In genomic region chr14:77043984-77044485, GRCh38 we compare ENCODE assay signal across 9 cellular contexts. TPM values are rescaled to one million over a fixed set of nuclear protein-coding genes. Genes with fewer than 3 reads are reported as not detected.
A peak's percentile ranks its signal among the peaks of the same experiment; 100 is the strongest.
DNase-seq lines count a peak whose midpoint lies in the region; ATAC-seq and TF ChIP-seq lines count a peak whose summit lies in the region.
"Had no signal": no experiment of that assay in that cellular context is flagged by ENCODE, and none has a peak within 500 bp of the region (broad histone marks: within the 10 kb centered on the region; RNA-seq: fewer than 3 reads in every experiment).

No MANE protein-coding gene starts in this region.

- no peak for DNase-seq in SK-N-SH
- no peak for DNase-seq in mesothelial cell of epicardium (ENCODE audit: low spot score in 2 of 2, unreplicated experiment in 2 of 2)
- DNase-seq in activated CD4-positive, alpha-beta T cell treated with anti-CD3 and anti-CD28 coated beads, Interleukin-2, amount 50 U/mL, for 1 hour, result no peak
- DNase-seq: BE2C had no signal

- H3K36me3 ChIP-seq in SK-N-SH (replicated peaks in 1 of 2; ENCODE audit: control insufficient read depth in 1 of 2, insufficient read depth in 2 of 2, low read length in 1 of 2) (no peaks in the 10 kb centered on the region), thymus (ENCODE audit: control insufficient read depth, insufficient read depth) (no peaks in the 10 kb centered on the region)
- H3K36me3 ChIP-seq: BE2C had no signal

- H3K9me3 Mint-ChIP-seq in mesothelial cell of epicardium, result no peaks in the 10 kb centered on the region

- peaks cover 79% of the 10 kb centered on the region for H3K4me1 Mint-ChIP-seq in mesothelial cell of epicardium

- no peaks in the 10 kb centered on the region for H3K79me2 ChIP-seq in SK-N-SH (ENCODE audit: insufficient read depth)

- H3K4me3 ChIP-seq in SK-N-SH (ENCODE audit: low read depth in 2 of 2, low read length in 1 of 2) (no peak overlapping the region), thymus (ENCODE audit: low read length) (no peak overlapping the region)

- TF ChIP-seq RAD21 in SK-N-SH (IDR thresholded peaks at IDR 0.05; ENCODE audit: low read length), result no peak

- H3F3A ChIP-seq in SK-N-SH (replicated peaks; ENCODE audit: insufficient read depth), result peaks cover 51% of the 10 kb centered on the region

- 92% methylated on average over 8 of the region's 8 CpGs for WGBS in SK-N-SH (ENCODE audit: low lambda C conversion rate)
- 71% methylated on average over 8 of the region's 8 CpGs for WGBS in thymus

- H3K27ac ChIP-seq in SK-N-SH (ENCODE audit: low read depth in 2 of 2, low read length in 1 of 2) (peak overlapping the region; percentile 99 to 100), angular gyrus (ENCODE audit: low read depth, low read length) (peak overlapping the region; percentile 96), thymus (ENCODE audit: low read depth) (peak overlapping the region; percentile 99)

- H3K4me2 ChIP-seq in SK-N-SH, result peak overlapping the region; percentile 87

- TF ChIP-seq CTCF in SK-N-SH (IDR thresholded peaks at IDR 0.05) (no peak), mesothelial cell of epicardium (IDR thresholded peaks at IDR 0.05; ENCODE audit: unreplicated experiment) (no peak)

- no peak for TF ChIP-seq EP300 in SK-N-SH (IDR thresholded peaks at IDR 0.05; ENCODE audit: borderline replicate concordance in 1 of 2, low read depth in 1 of 2, low read length in 1 of 2)

- H3K4me1 ChIP-seq in SK-N-SH (ENCODE audit: control insufficient read depth in 1 of 2, insufficient read depth in 2 of 2, low read depth in 1 of 2, low read length in 1 of 2), result peaks cover 66 to 72% of the 10 kb centered on the region in 2 experiments
- peaks cover 66% of the 10 kb centered on the region for H3K4me1 ChIP-seq in thymus (ENCODE audit: control insufficient read depth, insufficient read depth, low read length)

- POLR2A ChIA-PET in SK-N-SH (lab: Yijun Ruan, JAX), result interaction anchor here (1.5 kb wide), 1 partner anchor 87 kb away, joined by 5 read pairs; no protein-coding TSS in a partner anchor

- peak overlapping the region; percentile 99 for H3K27ac Mint-ChIP-seq in mesothelial cell of epicardium

- no peak overlapping the region for H2AFZ ChIP-seq in SK-N-SH (ENCODE audit: low read depth)

- CTCF ChIA-PET in SK-N-SH (lab: Yijun Ruan, JAX), result interaction anchor here (0.6 to 24.4 kb wide), 6 partner anchors 10 to 171 kb away, joined by 3 to 484 read pairs (median 17); partner anchors contain the start of gene IRF2BPL

- no peaks in the 10 kb centered on the region for H3K36me3 Mint-ChIP-seq in mesothelial cell of epicardium

- ATAC-seq in SK-N-SH treated with all-trans-retinoic acid at 6 μM for 48 hours (no peak), GM18498 (IDR thresholded peaks at IDR 0.05; ENCODE audit: unreplicated experiment) (no peak), HG03139 (IDR thresholded peaks at IDR 0.05; ENCODE audit: unreplicated experiment) (no peak)

- no peak overlapping the region for H3K4me3 Mint-ChIP-seq in mesothelial cell of epicardium

- H3K9ac ChIP-seq in SK-N-SH, result peak overlapping the region; percentile 86; the same call in 1 of the 2 replicates

- H3K9me3 ChIP-seq in SK-N-SH (no peaks in the 10 kb centered on the region), thymus (ENCODE audit: control insufficient read depth) (no peaks in the 10 kb centered on the region)
- H3K9me3 ChIP-seq: BE2C had no signal

- no peaks in the 10 kb centered on the region for H3K27me3 Mint-ChIP-seq in mesothelial cell of epicardium (ENCODE audit: low read depth)

- H3K27me3 ChIP-seq in SK-N-SH (ENCODE audit: insufficient read depth) (no peaks in the 10 kb centered on the region), thymus (ENCODE audit: control insufficient read depth, insufficient read depth) (no peaks in the 10 kb centered on the region)
- H3K27me3 ChIP-seq: BE2C had no signal

- no peaks in the 10 kb centered on the region for H4K20me1 ChIP-seq in SK-N-SH (ENCODE audit: insufficient read depth)

- no peaks in the 10 kb centered on the region for H3K9me2 ChIP-seq in SK-N-SH

TF ChIP-seq in SK-N-SH, 30 proteins besides CTCF, POLR2A, EP300 and RAD21 (continues in another document):
- no peak for TF ChIP-seq IRF3 (IDR thresholded peaks at IDR 0.05; ENCODE audit: low read depth, low read length)
- no peak for TF ChIP-seq TEAD4 (IDR thresholded peaks at IDR 0.05; ENCODE audit: borderline replicate concordance, insufficient read depth)
- TF ChIP-seq ZBTB33 (IDR thresholded peaks at IDR 0.05; ENCODE audit: borderline replicate concordance, low read depth), result no peak
- TF ChIP-seq TAF1 (IDR thresholded peaks at IDR 0.05; ENCODE audit: borderline replicate concordance, low read depth, low read length), result no peak

TF ChIP-seq in SK-N-SH treated with all-trans-retinoic acid at 6 μM for 48 hours, 23 proteins besides CTCF, POLR2A, EP300 and RAD21 (continues in another document):
- TF ChIP-seq CREB5 (CRISPR knock-in tag; IDR thresholded peaks at IDR 0.05; ENCODE audit: low read depth), result no peak
- TF ChIP-seq ZNF565 (CRISPR knock-in tag; conservative IDR thresholded peaks at IDR 0.05; ENCODE audit: low read depth), result no peak
- no peak for TF ChIP-seq PATZ1 (CRISPR knock-in tag; IDR thresholded peaks at IDR 0.05; ENCODE audit: borderline replicate concordance)
- no peak for TF ChIP-seq POU6F1 (CRISPR knock-in tag; IDR thresholded peaks at IDR 0.05; ENCODE audit: borderline replicate concordance, low read depth)
- TF ChIP-seq ZFP30 (CRISPR knock-in tag; IDR thresholded peaks at IDR 0.05), result no peak
- TF ChIP-seq TCF4 (CRISPR knock-in tag; IDR thresholded peaks at IDR 0.05; ENCODE audit: borderline replicate concordance), result no peak

RNA-seq across cellular contexts. Expression of gene IRF2BPL, which starts 15.5 kb away (rescaled TPM):
- polyA plus RNA-seq in SK-N-SH (2012; rRNA removed) (10.9 and 17.1 TPM in 2 replicates), thymus (13.3 TPM)
- 9.1 and 14.4 TPM in 2 replicates for polyA plus RNA-seq in SK-N-SH (2012; cell fraction: cytosol; rRNA removed)
- 16.2 and 16.9 TPM in 2 replicates for polyA plus RNA-seq in SK-N-SH (2012; cell fraction: nucleus; rRNA removed)
- 126 to 131 TPM (median 128 TPM) in 3 replicates for total RNA-seq in mesothelial cell of epicardium

RNA-seq across cellular contexts. Expression of gene CIPC, which starts 54.0 kb away (rescaled TPM):
- polyA plus RNA-seq in SK-N-SH (2012; rRNA removed) (6.5 and 9.6 TPM in 2 replicates), thymus (10.5 TPM)
- 8.0 and 8.5 TPM in 2 replicates for polyA plus RNA-seq in SK-N-SH (2012; cell fraction: cytosol; rRNA removed)
- polyA plus RNA-seq in SK-N-SH (2012; cell fraction: nucleus; rRNA removed), result 8.3 and 10.3 TPM in 2 replicates
- total RNA-seq in mesothelial cell of epicardium, result 21.9 to 22.9 TPM (median 22.4 TPM) in 3 replicates
